In genomic region chr9:93601063-93601462, GRCh38 we compare ENCODE assay signal across 18 cellular contexts. TPM values are rescaled to one million over a fixed set of nuclear protein-coding genes. Genes with fewer than 3 reads are reported as not detected.
DNase-seq lines count a peak whose midpoint lies in the region; ATAC-seq and TF ChIP-seq lines count a peak whose summit lies in the region.
"Had no signal": no experiment of that assay in that cellular context is flagged by ENCODE, and none has a peak within 500 bp of the region (broad histone marks: within the 10 kb centered on the region; RNA-seq: fewer than 3 reads in every experiment).

No MANE protein-coding gene starts in this region.

- intact Hi-C loops in CD4-positive, alpha-beta T cell (cut with DNase I, micrococcal nuclease) = no loop called here

- peaks cover 42% of the 10 kb centered on the region for H3K4me1 Mint-ChIP-seq in T-helper 1 cell treated with Interleukin-12 subunit alpha and Interleukin-12 subunit beta and Interleukin-4 antibody, amounts not matched to agents 30 μg/mL and 1 μg/mL, for 36 hours (ENCODE audit: low read depth)
- peaks cover 65% of the 10 kb centered on the region for H3K4me1 Mint-ChIP-seq in CD4-positive, alpha-beta T cell (ENCODE audit: low read depth)
- H3K4me1 Mint-ChIP-seq in mesothelial cell of epicardium = peaks cover 13% of the 10 kb centered on the region

- TF ChIP-seq CTCF in CD4-positive, alpha-beta T cell (IDR thresholded peaks at IDR 0.05) = no peak
- TF ChIP-seq CTCF in mesothelial cell of epicardium (IDR thresholded peaks at IDR 0.05; ENCODE audit: unreplicated experiment) = no peak

- CTCF ChIA-PET in CD4-positive, alpha-beta T cell (lab: Charles Lee) = interaction anchor here (2.7 kb wide), 1 partner anchor 35 kb away, joined by 8 read pairs; no protein-coding TSS in a partner anchor

- peak overlapping the region; percentile 38 for H3K27ac Mint-ChIP-seq in T-helper 1 cell treated with Interleukin-12 subunit alpha and Interleukin-12 subunit beta and Interleukin-4 antibody, amounts not matched to agents 30 μg/mL and 1 μg/mL, for 36 hours
- peak overlapping the region; percentile 83 for H3K27ac Mint-ChIP-seq in CD4-positive, alpha-beta T cell
- H3K27ac Mint-ChIP-seq in mesothelial cell of epicardium = peak overlapping the region; percentile 36
- H3K27ac Mint-ChIP-seq: activated T-helper 2 cell treated with anti-CD3 and anti-CD28 coated beads, Interferon-gamma antibody, Interleukin-2, Interleukin-4, amounts not matched to agents 10 μg/mL and 5 μg/mL and 100 μg/mL, durations not matched to agents 14 hours and 24 hours and 36 hours had no signal

- H3K27ac ChIP-seq in CD4-positive, alpha-beta T cell (ENCODE audit: low read depth, low read length) = no peak overlapping the region
- H3K27ac ChIP-seq: 22Rv1, prostate gland, thyroid gland had no signal

- DNase-seq in T-helper 1 cell (no peak), mesothelial cell of epicardium (ENCODE audit: low spot score in 2 of 2, unreplicated experiment in 2 of 2) (peak in 1 of 2 experiments; percentile 9), COLO829 (ENCODE audit: low spot score) (no peak), SIG-M5 treated with dmso at 0.1 percent for 504 hours (lab: John Stamatoyannopoulos, UW; ENCODE audit: unreplicated experiment) (no peak)
- DNase-seq in CD4-positive, alpha-beta T cell = no peak
- DNase-seq in activated CD8-positive, alpha-beta memory T cell treated with anti-CD3 and anti-CD28 coated beads, Interleukin-2, amount 50 U/mL, for 48 hours = peak; percentile 39
- DNase-seq: dermis blood vessel endothelial cell; EL; Kasumi-1; NCI-H187 treated with DMSO at 0.1 percent for 48 hours; NCI-H2227 treated with DMSO at 0.1 percent for 48 hours; stimulated activated naive B cell treated with anti-CD40 and anti-IgM and Interleukin-4, amounts not matched to agents 10 μg/mL and 1 μg/mL and 100 μg/mL, for 72 hours; thyroid gland had no signal

- H3K9me3 ChIP-seq in CD4-positive, alpha-beta T cell (ENCODE audit: control insufficient read depth, low read length) = no peaks in the 10 kb centered on the region
- H3K9me3 ChIP-seq: prostate gland, thyroid gland had no signal

- peaks cover 8% of the 10 kb centered on the region for H3K36me3 Mint-ChIP-seq in T-helper 1 cell treated with Interleukin-12 subunit alpha and Interleukin-12 subunit beta and Interleukin-4 antibody, amounts not matched to agents 30 μg/mL and 1 μg/mL, for 36 hours (ENCODE audit: low read depth)
- H3K36me3 Mint-ChIP-seq in CD4-positive, alpha-beta T cell (ENCODE audit: low read depth) = peaks cover 27% of the 10 kb centered on the region
- peaks cover 11% of the 10 kb centered on the region for H3K36me3 Mint-ChIP-seq in mesothelial cell of epicardium

- no peak for ATAC-seq in CD4-positive, alpha-beta T cell (ENCODE audit: poor library complexity)
- ATAC-seq in GM21447 (IDR thresholded peaks at IDR 0.05; ENCODE audit: unreplicated experiment) = no peak

- no peaks in the 10 kb centered on the region for H3K27me3 ChIP-seq in CD4-positive, alpha-beta T cell (ENCODE audit: control insufficient read depth, insufficient read depth, low read length)
- H3K27me3 ChIP-seq: thyroid gland had no signal

- no peaks in the 10 kb centered on the region for H3K27me3 Mint-ChIP-seq in T-helper 1 cell treated with Interleukin-12 subunit alpha and Interleukin-12 subunit beta and Interleukin-4 antibody, amounts not matched to agents 30 μg/mL and 1 μg/mL, for 36 hours (ENCODE audit: low read depth)
- H3K27me3 Mint-ChIP-seq in CD4-positive, alpha-beta T cell = no peaks in the 10 kb centered on the region
- no peaks in the 10 kb centered on the region for H3K27me3 Mint-ChIP-seq in mesothelial cell of epicardium (ENCODE audit: low read depth)
- H3K27me3 Mint-ChIP-seq: stimulated activated naive B cell treated with anti-CD40 and anti-IgM and Interleukin-4, amounts not matched to agents 10 μg/mL and 1 μg/mL and 100 μg/mL, for 72 hours had no signal

- peak overlapping the region; percentile 7 for H3K4me3 Mint-ChIP-seq in T-helper 1 cell treated with Interleukin-12 subunit alpha and Interleukin-12 subunit beta and Interleukin-4 antibody, amounts not matched to agents 30 μg/mL and 1 μg/mL, for 36 hours
- H3K4me3 Mint-ChIP-seq in CD4-positive, alpha-beta T cell = peak overlapping the region; percentile 1
- H3K4me3 Mint-ChIP-seq in mesothelial cell of epicardium = no peak overlapping the region
- H3K4me3 Mint-ChIP-seq: stimulated activated naive B cell treated with anti-CD40 and anti-IgM and Interleukin-4, amounts not matched to agents 10 μg/mL and 1 μg/mL and 100 μg/mL, for 72 hours had no signal

- POLR2A ChIA-PET in CD4-positive, alpha-beta T cell (lab: Charles Lee) = interaction anchor here (1.4 kb wide), 1 partner anchor 35 kb away, joined by 8 read pairs; no protein-coding TSS in a partner anchor

- H3K9me3 Mint-ChIP-seq in T-helper 1 cell treated with Interleukin-12 subunit alpha and Interleukin-12 subunit beta and Interleukin-4 antibody, amounts not matched to agents 30 μg/mL and 1 μg/mL, for 36 hours = peaks cover 9% of the 10 kb centered on the region
- no peaks in the 10 kb centered on the region for H3K9me3 Mint-ChIP-seq in CD4-positive, alpha-beta T cell
- H3K9me3 Mint-ChIP-seq in mesothelial cell of epicardium = peaks cover 11% of the 10 kb centered on the region

RNA-seq across cellular contexts. Expression of gene PHF2, which starts 24.7 kb away (rescaled TPM):
- 10 to 100 TPM; 27.3 to 28.8 TPM for total RNA-seq in CD4-positive, alpha-beta T cell
- 37.6 to 38.5 TPM (median 37.6 TPM) in 3 replicates for total RNA-seq in mesothelial cell of epicardium
